Comparison of ENCODE assay signal across 25 cellular contexts in genomic region chr14:39016733-39017095, GRCh38.
DNase-seq lines count a peak whose midpoint lies in the region; ATAC-seq and TF ChIP-seq lines count a peak whose summit lies in the region.
"Had no signal": no experiment of that assay in that cellular context is flagged by ENCODE, and none has a peak within 500 bp of the region (broad histone marks: within the 10 kb centered on the region; RNA-seq: fewer than 3 reads in every experiment).

No MANE protein-coding gene starts in this region.

- H3K27ac Mint-ChIP-seq in endothelial cell (ENCODE audit: unreplicated experiment) (no peak overlapping the region), memory B cell (peak overlapping the region; percentile 4)
- H3K27ac Mint-ChIP-seq: activated CD4-positive, alpha-beta T cell treated with anti-CD3 and anti-CD28 coated beads, Interleukin-2, amount 10 ng/mL, durations not matched to agents 24 days and 14 days had no signal

- no peaks in the 10 kb centered on the region for H3K9me3 ChIP-seq in GM23248 (ENCODE audit: low read depth)
- H3K9me3 ChIP-seq: ascending aorta, pancreas, right lobe of liver, SJSA1 had no signal

- no peak overlapping the region for H3K4me3 ChIP-seq in GM23248
- H3K4me3 ChIP-seq: ascending aorta, pancreas, SJSA1 had no signal

- no peak overlapping the region for H2AFZ ChIP-seq in GM23248

- no peaks in the 10 kb centered on the region for H3K36me3 ChIP-seq in GM23248 (ENCODE audit: low read depth)
- H3K36me3 ChIP-seq: ascending aorta, pancreas, right lobe of liver, SJSA1 had no signal

- H3K9me3 Mint-ChIP-seq in endothelial cell (ENCODE audit: unreplicated experiment) (peaks cover 4% of the 10 kb centered on the region), memory B cell (peaks cover 1% of the 10 kb centered on the region)
- H3K9me3 Mint-ChIP-seq: activated CD4-positive, alpha-beta T cell treated with anti-CD3 and anti-CD28 coated beads, Interleukin-2, amount 10 ng/mL, durations not matched to agents 24 days and 14 days; activated naive CD4-positive, alpha-beta T cell treated with anti-CD3 and anti-CD28 coated beads, Interleukin-2, amount 50 U/mL, for 72 hours had no signal

- ATAC-seq in memory B cell (ENCODE audit: low read depth): no peak
- no peak for ATAC-seq in GM18498 (IDR thresholded peaks at IDR 0.05; ENCODE audit: unreplicated experiment)
- no peak for ATAC-seq in HG03159 (IDR thresholded peaks at IDR 0.05; ENCODE audit: unreplicated experiment)
- ATAC-seq: activated naive CD4-positive, alpha-beta T cell treated with anti-CD3 and anti-CD28 coated beads, Interleukin-2, amount 50 U/mL, for 72 hours; left ventricle myocardium superior; naive thymus-derived CD8-positive, alpha-beta T cell; stimulated activated naive CD8-positive, alpha-beta T cell treated with anti-CD3 and anti-CD28 coated beads, Interleukin-15, Interleukin-2, amounts not matched to agents 100 U/mL and 50 U/mL, for 24 hours had no signal

- no peak overlapping the region for H3K9ac ChIP-seq in GM23248
- H3K9ac ChIP-seq: KMS-11 had no signal

- H3K9me2 ChIP-seq in GM23248 (ENCODE audit: insufficient read depth): no peaks in the 10 kb centered on the region

- in situ Hi-C loops in GM23248 (cut with MboI): loop anchor here (10.0 to 25.0 kb wide), 3 partner anchors 142 to 1104 kb away; no protein-coding TSS in a partner anchor

- H3K4me3 Mint-ChIP-seq in endothelial cell (ENCODE audit: unreplicated experiment) (peak overlapping the region; percentile 74), memory B cell (no peak overlapping the region)
- H3K4me3 Mint-ChIP-seq: activated CD4-positive, alpha-beta T cell treated with anti-CD3 and anti-CD28 coated beads, Interleukin-2, amount 10 ng/mL, durations not matched to agents 24 days and 14 days had no signal

- peaks cover 25% of the 10 kb centered on the region; the same call in 1 of the 2 replicates for H3K79me2 ChIP-seq in GM23248 (ENCODE audit: insufficient read depth)

- H3K27me3 Mint-ChIP-seq in endothelial cell (ENCODE audit: unreplicated experiment) (no peaks in the 10 kb centered on the region), memory B cell (no peaks in the 10 kb centered on the region)
- H3K27me3 Mint-ChIP-seq: activated CD4-positive, alpha-beta T cell treated with anti-CD3 and anti-CD28 coated beads, Interleukin-2, amount 10 ng/mL, durations not matched to agents 24 days and 14 days; naive thymus-derived CD8-positive, alpha-beta T cell had no signal

- WGBS in GM23248 (ENCODE audit: low coverage in 1 of 2, low lambda C conversion rate in 2 of 2, missing lambda C conversion rate in 2 of 2), 2 experiments: 50 to 64% methylated on average over 4 of the region's 4 CpGs

- no peaks in the 10 kb centered on the region for H3K27me3 ChIP-seq in GM23248 (replicated peaks; ENCODE audit: insufficient read depth)
- H3K27me3 ChIP-seq: ascending aorta, pancreas, right lobe of liver, SJSA1 had no signal

- H4K20me1 ChIP-seq in GM23248 (ENCODE audit: insufficient read depth): no peaks in the 10 kb centered on the region

- peak; percentile 4 for DNase-seq in GM23248
- DNase-seq in NCI-H69 (lab: John Stamatoyannopoulos, UW): peak; percentile 26
- DNase-seq in endothelial cell (ENCODE audit: low spot score): no peak
- no peak for DNase-seq in memory B cell (ENCODE audit: low spot score in 2 of 2)
- DNase-seq in HUDEP-2 (lab: John Stamatoyannopoulos, UW; ENCODE audit: unreplicated experiment in 76 of 76): no peak
- no peak for DNase-seq in stimulated activated CD4-positive, alpha-beta T cell treated with anti-CD3 and anti-CD28 coated beads, Interleukin-4, amount 100 ng/mL, for 4 hours
- DNase-seq: C1 segment of cervical spinal cord; Calu3; central memory CD4-positive, alpha-beta T cell; dermis blood vessel endothelial cell; left ventricle myocardium superior; midbrain; naive thymus-derived CD8-positive, alpha-beta T cell; stimulated activated CD4-positive, alpha-beta T cell treated with anti-CD3 and anti-CD28 coated beads, Interleukin-12 subunit alpha, Interleukin-12 subunit beta, amount 100 ng/mL, for 4 hours; stimulated activated naive CD8-positive, alpha-beta T cell treated with anti-CD3 and anti-CD28 coated beads, Interleukin-15, Interleukin-2, amounts not matched to agents 100 U/mL and 50 U/mL, for 24 hours; T-helper 1 cell had no signal

- H3K4me1 Mint-ChIP-seq in endothelial cell (ENCODE audit: unreplicated experiment) (peaks cover 11% of the 10 kb centered on the region), memory B cell (no peaks in the 10 kb centered on the region)
- H3K4me1 Mint-ChIP-seq: activated CD4-positive, alpha-beta T cell treated with anti-CD3 and anti-CD28 coated beads, Interleukin-2, amount 10 ng/mL, durations not matched to agents 24 days and 14 days had no signal

- peaks cover 15% of the 10 kb centered on the region for H3F3A ChIP-seq in GM23248 (ENCODE audit: insufficient read depth)

- TF ChIP-seq CTCF in endothelial cell (IDR thresholded peaks at IDR 0.05; ENCODE audit: unreplicated experiment): no peak

- H3K36me3 Mint-ChIP-seq in endothelial cell (ENCODE audit: low read depth, unreplicated experiment) (no peaks in the 10 kb centered on the region), memory B cell (peaks cover 4% of the 10 kb centered on the region)
- H3K36me3 Mint-ChIP-seq: activated naive CD4-positive, alpha-beta T cell treated with anti-CD3 and anti-CD28 coated beads, Interleukin-2, amount 50 U/mL, for 72 hours had no signal

- H3K27ac ChIP-seq in GM23248: no peak overlapping the region
- H3K27ac ChIP-seq: ascending aorta, KMS-11, pancreas, SJSA1 had no signal

- no peak overlapping the region for H3K4me2 ChIP-seq in GM23248 (ENCODE audit: unreplicated experiment)
- H3K4me2 ChIP-seq: KMS-11 had no signal

- peaks cover 8% of the 10 kb centered on the region; the same call in 1 of the 2 replicates for H3K4me1 ChIP-seq in GM23248 (ENCODE audit: insufficient read depth)
- H3K4me1 ChIP-seq: ascending aorta, pancreas, SJSA1 had no signal

Comparison
In these comparisons a context has a peak if more than half of its experiments do, and no peak if none do; other contexts are left out.
1. DNase-seq: peak in GM23248 (single experiment) and NCI-H69 (single experiment); none in endothelial cell (single experiment), memory B cell (0 of 2), HUDEP-2 (0 of 76) and stimulated activated CD4-positive, alpha-beta T cell treated with anti-CD3 and anti-CD28 coated beads, Interleukin-4, amount 100 ng/mL, for 4 hours (0 of 2).